Comparison of ENCODE assay signal across 13 cellular contexts in the genomic region with DNA sequence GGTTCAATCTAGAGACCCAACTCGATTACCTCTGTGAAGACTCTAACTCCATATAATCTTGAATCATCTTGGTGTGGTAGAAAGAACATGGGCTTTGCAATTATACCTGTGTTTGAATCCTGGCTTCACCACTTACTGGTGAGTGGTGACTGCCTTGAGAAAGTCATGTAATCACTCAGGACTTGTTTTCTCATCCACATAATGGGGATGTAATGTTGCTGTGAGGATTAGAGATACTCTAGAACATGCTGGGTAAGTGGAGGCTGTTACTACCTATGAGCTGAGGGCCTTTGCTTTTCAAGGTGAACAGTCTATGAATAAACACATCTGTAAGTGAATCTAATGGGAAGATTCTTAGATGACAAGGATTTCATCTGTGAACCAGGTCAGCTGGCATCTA. TPM values are rescaled to one million over a fixed set of nuclear protein-coding genes. Genes with fewer than 3 reads are reported as not detected.
DNase-seq lines count a peak whose midpoint lies in the region; ATAC-seq and TF ChIP-seq lines count a peak whose summit lies in the region.
"Had no signal": no experiment of that assay in that cellular context is flagged by ENCODE, and none has a peak within 500 bp of the region (broad histone marks: within the 10 kb centered on the region; RNA-seq: fewer than 3 reads in every experiment).

No MANE protein-coding gene starts in this region.

- no peaks in the 10 kb centered on the region for H3K36me3 ChIP-seq in CD4-positive, CD25-positive, alpha-beta regulatory T cell (ENCODE audit: control insufficient read depth, insufficient read depth, low read length)
- no peaks in the 10 kb centered on the region for H3K36me3 ChIP-seq in CD8-positive, alpha-beta memory T cell (ENCODE audit: insufficient read depth, low read length)
- H3K36me3 ChIP-seq in suprapubic skin (no peaks in the 10 kb centered on the region), right lobe of liver (no peaks in the 10 kb centered on the region)

- no peak for TF ChIP-seq POLR2A in suprapubic skin (IDR thresholded peaks at IDR 0.05)
- no peak for TF ChIP-seq POLR2A in right lobe of liver (IDR thresholded peaks at IDR 0.05)

- H3K27me3 ChIP-seq in CD4-positive, CD25-positive, alpha-beta regulatory T cell (ENCODE audit: control insufficient read depth, insufficient read depth, low read length), result no peaks in the 10 kb centered on the region
- no peaks in the 10 kb centered on the region for H3K27me3 ChIP-seq in CD8-positive, alpha-beta memory T cell (ENCODE audit: insufficient read depth, low read length, poor library complexity, severe bottlenecking)
- no peaks in the 10 kb centered on the region for H3K27me3 ChIP-seq in suprapubic skin
- H3K27me3 ChIP-seq in right lobe of liver, result no peaks in the 10 kb centered on the region
- H3K27me3 ChIP-seq: BE2C had no signal

- H3K27ac ChIP-seq in CD4-positive, CD25-positive, alpha-beta regulatory T cell (ENCODE audit: insufficient read depth, low read length, poor library complexity, severe bottlenecking), result no peak overlapping the region
- H3K27ac ChIP-seq in CD8-positive, alpha-beta memory T cell (ENCODE audit: low read depth, low read length), result no peak overlapping the region
- H3K27ac ChIP-seq in suprapubic skin (no peak overlapping the region), right lobe of liver (no peak overlapping the region)

- no peaks in the 10 kb centered on the region for H3K9me3 Mint-ChIP-seq in CD4-positive, CD25-positive, alpha-beta regulatory T cell
- peaks cover 0 to 5% (median 0%) of the 10 kb centered on the region in 5 donors for H3K9me3 Mint-ChIP-seq in CD8-positive, alpha-beta memory T cell
- H3K9me3 Mint-ChIP-seq in brain, result peaks cover 0 to 2% (median 0%) of the 10 kb centered on the region in 5 experiments
- H3K9me3 Mint-ChIP-seq in neural crest cell, result no peaks in the 10 kb centered on the region

- no peak for DNase-seq in CD4-positive, CD25-positive, alpha-beta regulatory T cell
- no peak for DNase-seq in CD8-positive, alpha-beta memory T cell
- no peak for DNase-seq in neural crest cell (ENCODE audit: low read depth, low spot score)
- no peak for DNase-seq in suprapubic skin (ENCODE audit: low spot score in 2 of 2)
- no peak for DNase-seq in right lobe of liver
- DNase-seq: BE2C, DMS 273 treated with DMSO at 0.1 percent for 48 hours, NCI-H1436, NCI-H2029 treated with DMSO at 0.1 percent for 48 hours, NCI-H510A treated with DMSO at 0.1 percent for 48 hours, SIG-M5 had no signal

- H3K9me3 ChIP-seq in CD4-positive, CD25-positive, alpha-beta regulatory T cell (ENCODE audit: control insufficient read depth in 2 of 2, low read length in 2 of 2), result no peaks in the 10 kb centered on the region
- H3K9me3 ChIP-seq in CD8-positive, alpha-beta memory T cell (ENCODE audit: low read length), result no peaks in the 10 kb centered on the region
- no peaks in the 10 kb centered on the region for H3K9me3 ChIP-seq in suprapubic skin
- H3K9me3 ChIP-seq in right lobe of liver, result no peaks in the 10 kb centered on the region
- H3K9me3 ChIP-seq: BE2C had no signal

- POLR2A ChIA-PET in CD8-positive, alpha-beta memory T cell (lab: Charles Lee), result no interaction called here

- TF ChIP-seq EP300 in suprapubic skin (IDR thresholded peaks at IDR 0.05), result no peak

- peak overlapping the region in 3 of 4 donors; percentile 24 to 93 (median 33) for H3K4me3 Mint-ChIP-seq in CD4-positive, CD25-positive, alpha-beta regulatory T cell
- peak overlapping the region in 2 of 7 donors; percentile 27 to 84 for H3K4me3 Mint-ChIP-seq in CD8-positive, alpha-beta memory T cell
- H3K4me3 Mint-ChIP-seq in brain (peak overlapping the region in 3 of 5 experiments; percentile 3 to 65 (median 48)), neural crest cell (peak overlapping the region; percentile 35)

- H3K27me3 Mint-ChIP-seq in CD4-positive, CD25-positive, alpha-beta regulatory T cell, result peaks cover 17% of the 10 kb centered on the region
- H3K27me3 Mint-ChIP-seq in CD8-positive, alpha-beta memory T cell, result peaks cover 0 to 7% of the 10 kb centered on the region in 2 donors
- peaks cover 16% of the 10 kb centered on the region for H3K27me3 Mint-ChIP-seq in brain
- peaks cover 3% of the 10 kb centered on the region for H3K27me3 Mint-ChIP-seq in neural crest cell (ENCODE audit: low read depth)

- H3K4me3 ChIP-seq in CD4-positive, CD25-positive, alpha-beta regulatory T cell (ENCODE audit: low read depth, low read length), result no peak overlapping the region
- no peak overlapping the region for H3K4me3 ChIP-seq in CD8-positive, alpha-beta memory T cell (ENCODE audit: low read length)
- H3K4me3 ChIP-seq in suprapubic skin (no peak overlapping the region), right lobe of liver (no peak overlapping the region)

- no peak for ATAC-seq in CD4-positive, CD25-positive, alpha-beta regulatory T cell (ENCODE audit: low read depth in 2 of 2)
- ATAC-seq in right lobe of liver, result no peak
- no peak for ATAC-seq in GM21526 (IDR thresholded peaks at IDR 0.05; ENCODE audit: low FRiP score, unreplicated experiment)

- H3K4me1 ChIP-seq in CD4-positive, CD25-positive, alpha-beta regulatory T cell (ENCODE audit: control insufficient read depth, insufficient read depth, low read length, poor library complexity, severe bottlenecking), result peaks cover 18% of the 10 kb centered on the region
- peaks cover 5% of the 10 kb centered on the region for H3K4me1 ChIP-seq in CD8-positive, alpha-beta memory T cell (ENCODE audit: insufficient read depth, low read length)
- H3K4me1 ChIP-seq in suprapubic skin (peaks cover 16% of the 10 kb centered on the region), right lobe of liver (peaks cover 0 to 10% (median 3%) of the 10 kb centered on the region in 4 donors)
- H3K4me1 ChIP-seq: BE2C had no signal

- WGBS in suprapubic skin, result 100% methylated on average over 1 of the region's 1 CpG
- WGBS in right lobe of liver (ENCODE audit: insufficient coverage, low coverage, low lambda C conversion rate, missing lambda C conversion rate), result 83% methylated on average over 1 of the region's 1 CpG

- CTCF ChIA-PET in CD8-positive, alpha-beta memory T cell (lab: Charles Lee), result no interaction called here

- peak overlapping the region in 1 of 3 donors; percentile 20 for H3K27ac Mint-ChIP-seq in CD4-positive, CD25-positive, alpha-beta regulatory T cell
- peak overlapping the region in 5 of 8 donors; percentile 2 to 98 (median 32) for H3K27ac Mint-ChIP-seq in CD8-positive, alpha-beta memory T cell
- H3K27ac Mint-ChIP-seq in brain (peak overlapping the region in 2 of 5 experiments; percentile 50 to 52), neural crest cell (ENCODE audit: unreplicated experiment) (no peak overlapping the region)

- peaks cover 4 to 32% (median 13%) of the 10 kb centered on the region in 4 donors for H3K4me1 Mint-ChIP-seq in CD4-positive, CD25-positive, alpha-beta regulatory T cell
- peaks cover 13 to 20% (median 16%) of the 10 kb centered on the region in 3 donors for H3K4me1 Mint-ChIP-seq in CD8-positive, alpha-beta memory T cell
- H3K4me1 Mint-ChIP-seq in brain (peaks cover 13% of the 10 kb centered on the region), neural crest cell (peaks cover 19% of the 10 kb centered on the region)

- H3K36me3 Mint-ChIP-seq in CD4-positive, CD25-positive, alpha-beta regulatory T cell, result peaks cover 5% of the 10 kb centered on the region
- peaks cover 0 to 18% (median 0%) of the 10 kb centered on the region in 3 donors for H3K36me3 Mint-ChIP-seq in CD8-positive, alpha-beta memory T cell
- H3K36me3 Mint-ChIP-seq in brain (peaks cover 7% of the 10 kb centered on the region), neural crest cell (ENCODE audit: low read depth) (no peaks in the 10 kb centered on the region)

- TF ChIP-seq CTCF in brain (conservative IDR thresholded peaks at IDR 0.05) (no peak), neural crest cell (conservative IDR thresholded peaks at IDR 0.05) (no peak), suprapubic skin (IDR thresholded peaks at IDR 0.05) (no peak), right lobe of liver (IDR thresholded peaks at IDR 0.05) (no peak)

- intact Hi-C loops in right lobe of liver (cut with DNase I), result loop anchor here in 1 of 2 donors (10.0 kb wide), 1 partner anchor 99 kb away; a partner anchor contains a TSS

RNA-seq across cellular contexts. Expression of a gene that starts 2.6 kb away (rescaled TPM):
- total RNA-seq in CD4-positive, CD25-positive, alpha-beta regulatory T cell, result 143 TPM
- polyA plus RNA-seq in CD4-positive, CD25-positive, alpha-beta regulatory T cell, result 1 to 10 TPM; 2.6 to 6.6 (median 5.6) TPM
- total RNA-seq in CD8-positive, alpha-beta memory T cell, result 10 to 100 TPM; 66.1 to 69.6 TPM
- polyA plus RNA-seq in CD8-positive, alpha-beta memory T cell, result 3.7 TPM
- 23.0 TPM for polyA plus RNA-seq in brain (ENCODE audit: insufficient read depth, low read depth, low replicate concordance)
- total RNA-seq in neural crest cell, result 73.5 and 77.0 TPM in 2 replicates
- 100 to 1,000 TPM in 1 of 4 donors, 10 to 100 TPM in 3; 76.5 to 105 (median 91.3) TPM for total RNA-seq in suprapubic skin
- total RNA-seq in right lobe of liver, result 10 to 100 TPM; 20.6 to 32.5 (median 25.7) TPM
